ENCODE assay signal across 34 cellular contexts in the genomic region with DNA sequence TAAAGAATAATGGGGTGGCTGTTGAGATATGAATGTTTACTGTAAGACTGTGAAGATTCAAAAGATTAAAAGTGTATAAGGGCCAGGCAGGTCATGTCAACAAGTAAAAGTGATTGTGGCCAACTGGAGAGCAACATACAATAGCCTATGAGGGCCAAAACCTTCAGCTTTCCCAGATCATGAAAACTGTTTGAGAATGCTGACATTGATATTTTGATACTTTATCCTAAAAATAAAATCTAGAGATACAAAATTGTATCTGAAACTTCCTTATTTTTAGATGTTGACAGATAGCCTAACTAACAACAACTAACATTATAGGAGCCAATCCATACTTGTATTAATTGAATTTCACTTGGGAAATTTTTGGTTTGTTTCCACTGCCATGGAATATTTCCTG.
A peak's percentile ranks its signal among the peaks of the same experiment; 100 is the strongest.
DNase-seq lines count a peak whose midpoint lies in the region; ATAC-seq, FAIRE-seq and TF ChIP-seq lines count a peak whose summit lies in the region.
"Had no signal": no experiment of that assay in that cellular context is flagged by ENCODE, and none has a peak within 500 bp of the region (broad histone marks: within the 10 kb centered on the region; RNA-seq: fewer than 3 reads in every experiment).

No MANE protein-coding gene starts in this region.

- H2BK20ac ChIP-seq in IMR-90 (ENCODE audit: low read depth, low read length) = no peak overlapping the region

- POLR2A ChIA-PET in HepG2 (lab: Yijun Ruan, JAX) = no interaction called here
- POLR2A ChIA-PET in A549 (lab: Yijun Ruan, JAX) = interaction anchor here (0.6 kb wide), 1 partner anchor 22 kb away, joined by 4 read pairs; no protein-coding TSS in a partner anchor
- POLR2A ChIA-PET in IMR-90 (lab: Charles Lee; ENCODE audit: unreplicated experiment) = interaction anchor here (0.6 kb wide), 1 partner anchor 1540 kb away, joined by 8 read pairs; no protein-coding TSS in a partner anchor
- POLR2A ChIA-PET in naive thymus-derived CD8-positive, alpha-beta T cell (lab: Charles Lee) = no interaction called here

- in situ Hi-C loops in HepG2 (cut with HindIII; ENCODE audit: extremely low pct_ligation_motif_present, low pct_unique_long_range_greater_than_20kb) = no loop called here
- in situ Hi-C loops in IMR-90 (cut with MboI; ENCODE audit: low sequenced_read_pairs) = loop anchor here (25.0 kb wide), 1 partner anchor 497 kb away; no protein-coding TSS in a partner anchor

- no peaks in the 10 kb centered on the region for H3K36me3 Mint-ChIP-seq in naive thymus-derived CD8-positive, alpha-beta T cell
- H3K36me3 Mint-ChIP-seq: CD14-positive monocyte; CD4-positive, alpha-beta memory T cell; CD4-positive, CD25-positive, alpha-beta regulatory T cell; CD8-positive, alpha-beta memory T cell; CD8-positive, alpha-beta T cell had no signal

- H3K9ac ChIP-seq in HepG2 (ENCODE audit: insufficient read depth, low read depth, low read length) (no peak overlapping the region), IMR-90 (ENCODE audit: low read depth, low read length) (no peak overlapping the region)
- H3K9ac ChIP-seq: BLaER1; BLaER1 treated with 17β-estradiol and CSF1 and Interleukin-3, amounts not matched to agents 10 nM and 100 nM had no signal

- H2BK15ac ChIP-seq in IMR-90 (ENCODE audit: low read depth, low read length) = no peak overlapping the region

- no peak for TF ChIP-seq EP300 in HepG2 (IDR thresholded peaks at IDR 0.05; ENCODE audit: low read depth in 2 of 2, low read length in 2 of 2)
- no peak for TF ChIP-seq EP300 in HepG2 (CRISPR knock-in tag; IDR thresholded peaks at IDR 0.05; ENCODE audit: borderline replicate concordance)
- TF ChIP-seq EP300 in A549 (IDR thresholded peaks at IDR 0.05) = no peak

- no peak overlapping the region for H4K91ac ChIP-seq in IMR-90 (ENCODE audit: insufficient read depth, low read depth, low read length)

- no peaks in the 10 kb centered on the region for H3K4me1 ChIP-seq in HepG2 (ENCODE audit: insufficient read depth, low read length)
- H3K4me1 ChIP-seq in right lobe of liver = no peaks in the 10 kb centered on the region
- H3K4me1 ChIP-seq in A549 = no peaks in the 10 kb centered on the region
- no peaks in the 10 kb centered on the region for H3K4me1 ChIP-seq in IMR-90 (ENCODE audit: control insufficient read depth, insufficient read depth, low read length)
- H3K4me1 ChIP-seq: BE2C; BLaER1; BLaER1 treated with 17β-estradiol and CSF1 and Interleukin-3, amounts not matched to agents 10 nM and 100 nM; Caco-2 had no signal

- H3K9me3 Mint-ChIP-seq in naive thymus-derived CD8-positive, alpha-beta T cell = no peaks in the 10 kb centered on the region
- H3K9me3 Mint-ChIP-seq: CD4-positive, alpha-beta T cell; CD8-positive, alpha-beta T cell had no signal

- H3K9me3 ChIP-seq in HepG2 (ENCODE audit: low read length) (no peaks in the 10 kb centered on the region), right lobe of liver (no peaks in the 10 kb centered on the region), A549 (no peaks in the 10 kb centered on the region), IMR-90 (ENCODE audit: control insufficient read depth, insufficient read depth, low read length) (no peaks in the 10 kb centered on the region)
- H3K9me3 ChIP-seq: BE2C; BLaER1; BLaER1 treated with 17β-estradiol and CSF1 and Interleukin-3, amounts not matched to agents 10 nM and 100 nM; Caco-2 had no signal

- no peak overlapping the region for H3K27ac ChIP-seq in HepG2 (ENCODE audit: extremely low read length, insufficient read depth, low read length)
- H3K27ac ChIP-seq in right lobe of liver = no peak overlapping the region
- H3K27ac ChIP-seq in A549 = no peak overlapping the region
- H3K27ac ChIP-seq in IMR-90 (ENCODE audit: insufficient read depth, low read length) = no peak overlapping the region
- H3K27ac ChIP-seq: 22Rv1; BLaER1; BLaER1 treated with 17β-estradiol and CSF1 and Interleukin-3, amounts not matched to agents 10 nM and 100 nM; C4-2B had no signal

- intact Hi-C loops in HepG2 (cut with micrococcal nuclease; ENCODE audit: unreplicated experiment) = no loop called here
- intact Hi-C loops in right lobe of liver (cut with DNase I) = no loop called here
- intact Hi-C loops in IMR-90 (cut with micrococcal nuclease) = no loop called here

- no peak overlapping the region for H2AK5ac ChIP-seq in IMR-90 (ENCODE audit: low read depth, low read length)

- H3K9me1 ChIP-seq in IMR-90 (ENCODE audit: insufficient read depth, low read length) = no peaks in the 10 kb centered on the region

- no peak overlapping the region for H3K56ac ChIP-seq in IMR-90 (ENCODE audit: extremely low read depth, insufficient read depth, low read length)

- H3K14ac ChIP-seq in IMR-90 (replicated peaks; ENCODE audit: low read depth, low read length) = no peak overlapping the region

- CTCF ChIA-PET in HepG2 (lab: Yijun Ruan, JAX; ENCODE audit: low intra/inter-chr PET ratio, low total read pairs) (no interaction called here), A549 (lab: Yijun Ruan, JAX) (interaction anchor here (0.8 to 2.0 kb wide), 2 partner anchors 16 to 291 kb away, joined by 3 to 9 read pairs; no protein-coding TSS in a partner anchor), IMR-90 (lab: Yijun Ruan, JAX) (interaction anchor here (0.7 kb wide), 1 partner anchor 292 kb away, joined by 3 read pairs; no protein-coding TSS in a partner anchor)

- H4K20me1 ChIP-seq in HepG2 (ENCODE audit: insufficient read depth, low read length) (no peaks in the 10 kb centered on the region), IMR-90 (ENCODE audit: insufficient read depth, low read length) (no peaks in the 10 kb centered on the region)
- H4K20me1 ChIP-seq: BLaER1; BLaER1 treated with 17β-estradiol and CSF1 and Interleukin-3, amounts not matched to agents 10 nM and 100 nM had no signal

- TF ChIP-seq CTCF in HepG2 (CRISPR knock-in tag; IDR thresholded peaks at IDR 0.05) = no peak
- no peak for TF ChIP-seq CTCF in right lobe of liver (IDR thresholded peaks at IDR 0.05)
- TF ChIP-seq CTCF in A549 (IDR thresholded peaks at IDR 0.05) = no peak
- no peak for TF ChIP-seq CTCF in IMR-90 (conservative IDR thresholded peaks at IDR 0.05; ENCODE audit: low read depth, low read length)

- TF ChIP-seq RAD21 in HepG2 (CRISPR knock-in tag; IDR thresholded peaks at IDR 0.05) (no peak), A549 (conservative IDR thresholded peaks at IDR 0.05 in 1 of 2, IDR thresholded peaks at IDR 0.05 in 1 of 2) (no peak), IMR-90 (IDR thresholded peaks at IDR 0.05; ENCODE audit: low read length) (no peak)

- no peak overlapping the region for H2AK9ac ChIP-seq in IMR-90 (replicated peaks; ENCODE audit: low read depth, low read length, poor library complexity)

- TF ChIP-seq POLR2A in HepG2 (IDR thresholded peaks at IDR 0.05; ENCODE audit: insufficient read depth in 1 of 2, low read depth in 2 of 2, low read length in 2 of 2) (no peak), right lobe of liver (IDR thresholded peaks at IDR 0.05) (no peak), A549 (IDR thresholded peaks at IDR 0.05; ENCODE audit: low read length) (no peak), IMR-90 (IDR thresholded peaks at IDR 0.05; ENCODE audit: low read depth, low read length) (no peak)

- H3K4me3 ChIP-seq in HepG2 (replicated peaks in 1 of 3; ENCODE audit: insufficient read depth in 1 of 3, low read depth in 2 of 3, low read length in 3 of 3) (no peak overlapping the region), right lobe of liver (no peak overlapping the region), A549 (no peak overlapping the region), IMR-90 (ENCODE audit: insufficient read depth, low read depth, low read length) (no peak overlapping the region)
- H3K4me3 ChIP-seq: BLaER1; BLaER1 treated with 17β-estradiol and CSF1 and Interleukin-3, amounts not matched to agents 10 nM and 100 nM had no signal

- no peak overlapping the region for H3K4me3 Mint-ChIP-seq in naive thymus-derived CD8-positive, alpha-beta T cell
- H3K4me3 Mint-ChIP-seq: B cell; CD14-positive monocyte; CD4-positive, alpha-beta memory T cell; CD4-positive, alpha-beta T cell; CD4-positive, CD25-positive, alpha-beta regulatory T cell; CD8-positive, alpha-beta memory T cell; CD8-positive, alpha-beta T cell had no signal

- FAIRE-seq in HepG2 (lab: Jason Lieb, UNC) (no peak), A549 (lab: Jason Lieb, UNC) (peak; percentile 61)
- FAIRE-seq: A204.1, D721Med had no signal

- H3K36me3 ChIP-seq in HepG2 (replicated peaks in 1 of 2; ENCODE audit: control insufficient read depth in 1 of 2, insufficient read depth in 2 of 2, low read length in 2 of 2) (no peaks in the 10 kb centered on the region), right lobe of liver (no peaks in the 10 kb centered on the region), IMR-90 (ENCODE audit: control insufficient read depth, insufficient read depth, low read length) (no peaks in the 10 kb centered on the region)
- H3K36me3 ChIP-seq: BE2C; BLaER1; BLaER1 treated with 17β-estradiol and CSF1 and Interleukin-3, amounts not matched to agents 10 nM and 100 nM had no signal

- peaks cover 6 to 19% (median 15%) of the 10 kb centered on the region in 5 donors for H3K27me3 Mint-ChIP-seq in naive thymus-derived CD8-positive, alpha-beta T cell

- H2BK5ac ChIP-seq in IMR-90 (ENCODE audit: low read depth, low read length, poor library complexity, severe bottlenecking) = no peak overlapping the region

- no peak for DNase-seq in HepG2 (ENCODE audit: low spot score)
- no peak for DNase-seq in right lobe of liver
- no peak for DNase-seq in A549 (ENCODE audit: low read depth in 1 of 2, low spot score in 1 of 2)
- DNase-seq in IMR-90 = no peak
- DNase-seq in naive thymus-derived CD8-positive, alpha-beta T cell = no peak
- no peak for DNase-seq in retina
- DNase-seq: 8988T; ACHN; AML-193; BE2C; C1 segment of cervical spinal cord; Caco-2; Calu3; CD4-positive, alpha-beta memory T cell; CD4-positive, alpha-beta T cell; CD4-positive, CD25-positive, alpha-beta regulatory T cell; CD8-positive, alpha-beta memory T cell; CD8-positive, alpha-beta T cell; COR-L47; DMS 273 treated with DMSO at 0.1 percent for 48 hours; DMS153; DMS53; DMS79; DMS79 treated with DMSO at 0.1 percent for 48 hours; DND-41; EL had no signal

- no peak overlapping the region for H3K23ac ChIP-seq in IMR-90 (ENCODE audit: low read depth, low read length)

- no peaks in the 10 kb centered on the region for H3K4me1 Mint-ChIP-seq in naive thymus-derived CD8-positive, alpha-beta T cell
- H3K4me1 Mint-ChIP-seq: B cell; CD14-positive monocyte; CD4-positive, alpha-beta memory T cell; CD4-positive, CD25-positive, alpha-beta regulatory T cell; CD8-positive, alpha-beta memory T cell had no signal

- H2AFZ ChIP-seq in HepG2 (ENCODE audit: low read length) (no peak overlapping the region), IMR-90 (replicated peaks; ENCODE audit: low read length, poor library complexity) (no peak overlapping the region)

- dilution Hi-C loops in IMR-90 (cut with HindIII; ENCODE audit: low sequenced_read_pairs, unreplicated experiment) = no loop called here

- no peak overlapping the region for H3K27ac Mint-ChIP-seq in naive thymus-derived CD8-positive, alpha-beta T cell
- H3K27ac Mint-ChIP-seq: B cell; CD14-positive monocyte; CD4-positive, alpha-beta memory T cell; CD4-positive, alpha-beta T cell; CD4-positive, CD25-positive, alpha-beta regulatory T cell; CD8-positive, alpha-beta memory T cell; CD8-positive, alpha-beta T cell had no signal

- no peak overlapping the region for H3K18ac ChIP-seq in IMR-90 (ENCODE audit: low read depth, low read length)

- no peak overlapping the region for H2BK120ac ChIP-seq in IMR-90 (ENCODE audit: low read depth, low read length)

- H3K4me2 ChIP-seq in HepG2 (ENCODE audit: low read depth, low read length) (no peak overlapping the region), A549 (no peak overlapping the region), IMR-90 (ENCODE audit: low read depth, low read length) (no peak overlapping the region)
- H3K4me2 ChIP-seq: BLaER1; BLaER1 treated with 17β-estradiol and CSF1 and Interleukin-3, amounts not matched to agents 10 nM and 100 nM had no signal

- no peaks in the 10 kb centered on the region for H3K79me2 ChIP-seq in HepG2 (ENCODE audit: insufficient read depth, low read length)

- no peak overlapping the region for H3K4ac ChIP-seq in IMR-90 (ENCODE audit: low read depth, low read length)

- H4K5ac ChIP-seq in IMR-90 (ENCODE audit: low read depth, low read length) = no peak overlapping the region

- H3K79me1 ChIP-seq in IMR-90 (ENCODE audit: low read depth in 1 of 2, low read length in 2 of 2) = no peaks in the 10 kb centered on the region

- H4K8ac ChIP-seq in IMR-90 (ENCODE audit: low read depth in 2 of 2, low read length in 2 of 2) = no peak overlapping the region

- H3K27me3 ChIP-seq in HepG2 (ENCODE audit: control insufficient read depth in 1 of 2, insufficient read depth in 2 of 2, low read length in 2 of 2) = no peaks in the 10 kb centered on the region
- no peaks in the 10 kb centered on the region for H3K27me3 ChIP-seq in right lobe of liver
- H3K27me3 ChIP-seq in IMR-90 (ENCODE audit: control insufficient read depth, insufficient read depth, low read length) = peaks cover 3% of the 10 kb centered on the region
- H3K27me3 ChIP-seq: BLaER1; BLaER1 treated with 17β-estradiol and CSF1 and Interleukin-3, amounts not matched to agents 10 nM and 100 nM had no signal

- BruUV-seq in HepG2 (replicated peaks; lab: Mats Ljungman, UMichigan) (no TSS peak), IMR-90 (replicated peaks; lab: Mats Ljungman, UMichigan) (no TSS peak)

- no peak for ATAC-seq in HepG2
- ATAC-seq in right lobe of liver = no peak
- ATAC-seq in A549 = no peak
- no peak for ATAC-seq in IMR-90 (ENCODE audit: low read depth)
- ATAC-seq in naive thymus-derived CD8-positive, alpha-beta T cell = no peak
- ATAC-seq: CD8-positive, alpha-beta T cell had no signal

Comparison
In these comparisons a context has a peak if more than half of its experiments do, and no peak if none do; other contexts are left out.
1. POLR2A ChIA-PET loops: an anchor here in A549 (0.6 kb wide) and IMR-90 (0.6 kb wide); none called in HepG2 and naive thymus-derived CD8-positive, alpha-beta T cell.